Comparison of ENCODE assay signal across 16 cellular contexts in the genomic region with DNA sequence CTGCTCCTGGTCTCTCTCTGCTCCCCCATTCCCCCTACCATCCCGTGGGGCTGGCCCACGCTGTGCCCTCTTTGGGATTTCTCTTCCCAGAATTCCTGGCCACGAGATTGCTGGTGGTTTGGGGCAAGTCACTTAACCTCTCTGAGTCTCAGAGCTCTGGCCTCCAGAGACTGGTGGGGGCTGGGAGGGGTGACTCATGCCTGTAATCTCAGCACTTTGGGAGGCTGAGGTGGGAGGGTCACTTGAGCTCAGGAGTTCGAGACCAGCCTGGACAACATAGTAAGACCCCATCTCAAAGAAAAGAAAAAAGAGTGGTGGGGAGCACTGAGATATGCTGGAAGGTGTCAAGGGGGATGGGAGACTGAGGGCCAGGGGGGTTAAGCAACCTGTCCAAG. TPM values are rescaled to one million over a fixed set of nuclear protein-coding genes. Genes with fewer than 3 reads are reported as not detected.
A peak's percentile ranks its signal among the peaks of the same experiment; 100 is the strongest.
DNase-seq lines count a peak whose midpoint lies in the region; ATAC-seq and TF ChIP-seq lines count a peak whose summit lies in the region.
"Had no signal": no experiment of that assay in that cellular context is flagged by ENCODE, and none has a peak within 500 bp of the region (broad histone marks: within the 10 kb centered on the region; RNA-seq: fewer than 3 reads in every experiment).

No MANE protein-coding gene starts in this region.

- H3K4me3 Mint-ChIP-seq in Calu3 (ENCODE audit: low read depth, unreplicated experiment), result peak overlapping the region; percentile 3
- H3K4me3 Mint-ChIP-seq in WTC11, result no peak overlapping the region
- H3K4me3 Mint-ChIP-seq in endothelial cell (ENCODE audit: unreplicated experiment), result no peak overlapping the region

- no peak overlapping the region for H3K27ac Mint-ChIP-seq in Calu3 (ENCODE audit: unreplicated experiment)
- H3K27ac Mint-ChIP-seq in WTC11, result no peak overlapping the region
- no peak overlapping the region for H3K27ac Mint-ChIP-seq in endothelial cell (ENCODE audit: unreplicated experiment)

- H3K9me3 Mint-ChIP-seq in Calu3 (ENCODE audit: low read depth, unreplicated experiment) (no peaks in the 10 kb centered on the region), WTC11 (no peaks in the 10 kb centered on the region), endothelial cell (ENCODE audit: unreplicated experiment) (no peaks in the 10 kb centered on the region)

- intact Hi-C loops in Calu3 (cut with micrococcal nuclease; ENCODE audit: unreplicated experiment), result no loop called here

- BruUV-seq in Calu3 (replicated peaks; lab: Mats Ljungman, UMichigan), result no TSS peak

- no peak for ATAC-seq in WTC11

- H3K36me3 Mint-ChIP-seq in Calu3 (ENCODE audit: insufficient read depth, unreplicated experiment) (peaks cover 42% of the 10 kb centered on the region), WTC11 (no peaks in the 10 kb centered on the region), endothelial cell (ENCODE audit: low read depth, unreplicated experiment) (no peaks in the 10 kb centered on the region)

- DNase-seq in Calu3, result no peak
- peak; percentile 47 for DNase-seq in M059J (ENCODE audit: low read depth)
- DNase-seq in WTC11 (ENCODE audit: low spot score), result no peak
- peak; percentile 28 for DNase-seq in kidney tubule cell (ENCODE audit: low spot score)
- no peak for DNase-seq in endothelial cell (ENCODE audit: low spot score)
- no peak for DNase-seq in dedifferentiated amniotic fluid mesenchymal stem cell (ENCODE audit: extremely low spot score)
- no peak for DNase-seq in COR-L47 (lab: John Stamatoyannopoulos, UW)
- DNase-seq in glomerular visceral epithelial cell (ENCODE audit: extremely low spot score), result no peak
- DNase-seq: DMS79 treated with DMSO at 0.1 percent for 48 hours, GF-D8, NCI-H1930, NCI-H510A, NCI-H82, Peyer's patch, SHP77 treated with DMSO at 0.1 percent for 48 hours, SW 1271 had no signal

- TF ChIP-seq CTCF in Calu3 (IDR thresholded peaks at IDR 0.05; ENCODE audit: unreplicated experiment), result no peak
- no peak for TF ChIP-seq CTCF in WTC11 (IDR thresholded peaks at IDR 0.05)
- TF ChIP-seq CTCF in endothelial cell (IDR thresholded peaks at IDR 0.05; ENCODE audit: unreplicated experiment), result no peak

- peaks cover 16% of the 10 kb centered on the region for H3K27me3 Mint-ChIP-seq in Calu3 (ENCODE audit: unreplicated experiment)
- H3K27me3 Mint-ChIP-seq in WTC11 (ENCODE audit: low read depth), result peaks cover 86% of the 10 kb centered on the region
- H3K27me3 Mint-ChIP-seq in endothelial cell (ENCODE audit: unreplicated experiment), result peaks cover 25% of the 10 kb centered on the region

- POLR2A ChIA-PET in WTC11 (lab: Charles Lee), result no interaction called here

- peaks cover 28% of the 10 kb centered on the region for H3K4me1 Mint-ChIP-seq in Calu3 (ENCODE audit: low read depth, unreplicated experiment)
- peaks cover 18% of the 10 kb centered on the region for H3K4me1 Mint-ChIP-seq in WTC11
- peaks cover 8% of the 10 kb centered on the region for H3K4me1 Mint-ChIP-seq in endothelial cell (ENCODE audit: unreplicated experiment)

- CTCF ChIA-PET in Calu3 (lab: Charles Lee) (no interaction called here), WTC11 (lab: Charles Lee) (no interaction called here)

TF ChIP-seq in WTC11, 78 proteins besides CTCF, POLR2A, EP300 and RAD21:
- TF ChIP-seq ZNF121 (CRISPR knock-in tag; IDR thresholded peaks at IDR 0.05) (peak; percentile 79), HMGA2 (CRISPR knock-in tag; IDR thresholded peaks at IDR 0.05) (no peak)
- TF ChIP-seq, protein P1, sequence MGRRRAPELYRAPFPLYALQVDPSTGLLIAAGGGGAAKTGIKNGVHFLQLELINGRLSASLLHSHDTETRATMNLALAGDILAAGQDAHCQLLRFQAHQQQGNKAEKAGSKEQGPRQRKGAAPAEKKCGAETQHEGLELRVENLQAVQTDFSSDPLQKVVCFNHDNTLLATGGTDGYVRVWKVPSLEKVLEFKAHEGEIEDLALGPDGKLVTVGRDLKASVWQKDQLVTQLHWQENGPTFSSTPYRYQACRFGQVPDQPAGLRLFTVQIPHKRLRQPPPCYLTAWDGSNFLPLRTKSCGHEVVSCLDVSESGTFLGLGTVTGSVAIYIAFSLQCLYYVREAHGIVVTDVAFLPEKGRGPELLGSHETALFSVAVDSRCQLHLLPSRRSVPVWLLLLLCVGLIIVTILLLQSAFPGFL (CRISPR knock-in tag; IDR thresholded peaks at IDR 0.05; ENCODE audit: borderline replicate concordance), result no peak

RNA-seq across cellular contexts. Expression of a gene that starts 18.3 kb away (rescaled TPM):
- total RNA-seq in Calu3 (2022) (96.9 and 103 TPM in 2 replicates), WTC11 (2021) (94.3 to 112 TPM (median 99.3 TPM) in 3 replicates), endothelial cell (ENCODE audit: unreplicated experiment) (69.8 TPM)
- 62.8 and 74.0 TPM in 2 replicates for total RNA-seq in M059J (2014; rRNA removed; shearing (Covaris generic))

RNA-seq across cellular contexts. Expression of a gene that starts 30.2 kb away (rescaled TPM):
- total RNA-seq in Calu3 (2022) (313 and 325 TPM in 2 replicates), WTC11 (2021) (518 to 587 TPM (median 554 TPM) in 3 replicates), endothelial cell (ENCODE audit: unreplicated experiment) (188 TPM)
- 875 and 1,019 TPM in 2 replicates for total RNA-seq in M059J (2014; rRNA removed; shearing (Covaris generic))

RNA-seq across cellular contexts. Expression of a gene that starts 31.1 kb away (rescaled TPM):
- total RNA-seq in Calu3 (2022) (0.09 and 0.10 TPM in 2 replicates), WTC11 (2021) (0.14 to 0.20 TPM (median 0.16 TPM) in 3 replicates), endothelial cell (ENCODE audit: unreplicated experiment) (not detected)
- total RNA-seq in M059J (2014; rRNA removed; shearing (Covaris generic)), result 0.02 and 0.15 TPM in 2 replicates

Comparison
In these comparisons a context has a peak if more than half of its experiments do, and no peak if none do; other contexts are left out.
1. DNase-seq: peak in M059J (single experiment) and kidney tubule cell (single experiment); none in Calu3 (single experiment), WTC11 (single experiment), endothelial cell (single experiment), dedifferentiated amniotic fluid mesenchymal stem cell (single experiment), COR-L47 (single experiment) and glomerular visceral epithelial cell (single experiment).